ENCODE assay signal across 8 cellular contexts in the genomic region with DNA sequence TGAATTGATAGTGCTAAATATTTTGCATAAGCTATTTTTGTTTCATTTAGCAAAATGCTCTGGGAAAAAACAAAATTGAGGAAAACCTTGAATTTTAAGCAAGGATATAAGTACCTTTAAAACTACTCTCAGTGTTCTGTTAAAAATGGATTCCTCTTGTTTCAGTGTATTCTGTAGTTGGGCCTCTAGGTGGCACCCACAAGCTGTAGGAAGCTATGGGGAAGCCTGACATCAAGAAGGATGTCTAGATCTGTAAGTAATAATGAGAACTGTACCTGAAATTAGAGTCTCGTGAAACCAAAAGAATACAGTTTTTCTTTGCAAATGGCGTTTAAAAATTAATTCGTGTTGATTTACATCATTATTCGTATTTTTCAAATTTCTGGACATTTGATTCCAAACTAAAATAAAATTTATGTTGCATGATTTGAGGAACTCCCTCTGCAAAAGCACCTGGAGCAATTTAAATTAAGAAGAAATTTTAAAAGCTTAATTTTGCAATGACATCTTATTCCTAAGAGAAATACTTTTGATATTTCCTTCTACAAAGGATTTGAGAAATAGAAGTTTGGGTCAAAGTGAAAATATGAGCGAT. TPM values are rescaled to one million over a fixed set of nuclear protein-coding genes. Genes with fewer than 3 reads are reported as not detected.
DNase-seq lines count a peak whose midpoint lies in the region; ATAC-seq and TF ChIP-seq lines count a peak whose summit lies in the region.

No MANE protein-coding gene starts in this region.

- peak; percentile 85 for ATAC-seq in GM19324 (IDR thresholded peaks at IDR 0.05; ENCODE audit: low FRiP score, unreplicated experiment)
- ATAC-seq in HG03342 (IDR thresholded peaks at IDR 0.05; ENCODE audit: unreplicated experiment), result peak; percentile 93

- no peaks in the 10 kb centered on the region for H3K36me3 ChIP-seq in tibial artery

- no peak overlapping the region for H3K4me3 Mint-ChIP-seq in nephron progenitor cell

- DNase-seq in Caki2 (ENCODE audit: low read depth) (peak; percentile 58), NCI-H748 (lab: John Stamatoyannopoulos, UW; ENCODE audit: unreplicated experiment) (peak; percentile 52), epithelial cell of prostate (ENCODE audit: low read depth, low spot score) (peak; percentile 26), nephron progenitor cell (peak; percentile 69), tibial artery (peak in 1 of 2 donors; percentile 32)
- peak; percentile 2 to 25 for DNase-seq in activated CD8-positive, alpha-beta memory T cell treated with anti-CD3 and anti-CD28 coated beads for 4 hours (ENCODE audit: low read depth in 2 of 2)

- H3K36me3 Mint-ChIP-seq in nephron progenitor cell (ENCODE audit: low read depth), result no peaks in the 10 kb centered on the region

- H3K9me3 Mint-ChIP-seq in nephron progenitor cell, result no peaks in the 10 kb centered on the region

- intact Hi-C loops in tibial artery (cut with DNase I; ENCODE audit: low total_unique reads), result no loop called here

- no peak overlapping the region for H3K27ac Mint-ChIP-seq in nephron progenitor cell

- H3K27ac ChIP-seq in epithelial cell of prostate, result no peak overlapping the region
- H3K27ac ChIP-seq in tibial artery, result no peak overlapping the region

- no peaks in the 10 kb centered on the region for H3K4me1 ChIP-seq in tibial artery

- no peaks in the 10 kb centered on the region for H3K9me3 ChIP-seq in tibial artery

- no peaks in the 10 kb centered on the region for H3K27me3 ChIP-seq in tibial artery

- no peaks in the 10 kb centered on the region for H3K27me3 Mint-ChIP-seq in nephron progenitor cell (ENCODE audit: low read depth, poor library complexity)

- no peaks in the 10 kb centered on the region for H3K4me1 Mint-ChIP-seq in nephron progenitor cell

- peak; percentile 92 for TF ChIP-seq CTCF in nephron progenitor cell (IDR thresholded peaks at IDR 0.05)
- TF ChIP-seq CTCF in tibial artery (IDR thresholded peaks at IDR 0.05), result peak; percentile 47 to 68

- in situ Hi-C loops in Caki2 (cut with HindIII; ENCODE audit: low pct_unique_long_range_greater_than_20kb, low sequenced_read_pairs), result no loop called here

- no peak overlapping the region for H3K4me3 ChIP-seq in tibial artery

RNA-seq across cellular contexts. Expression of gene TMPRSS11E, which starts 51.2 kb away (rescaled TPM):
- 0.96 TPM in 1 of 2 replicates, not detected in the other for total RNA-seq in Caki2 (2014; rRNA removed; shearing (Covaris generic); ENCODE audit: low replicate concordance)
